18 cellular contexts compared by ENCODE assay signal in the genomic region with DNA sequence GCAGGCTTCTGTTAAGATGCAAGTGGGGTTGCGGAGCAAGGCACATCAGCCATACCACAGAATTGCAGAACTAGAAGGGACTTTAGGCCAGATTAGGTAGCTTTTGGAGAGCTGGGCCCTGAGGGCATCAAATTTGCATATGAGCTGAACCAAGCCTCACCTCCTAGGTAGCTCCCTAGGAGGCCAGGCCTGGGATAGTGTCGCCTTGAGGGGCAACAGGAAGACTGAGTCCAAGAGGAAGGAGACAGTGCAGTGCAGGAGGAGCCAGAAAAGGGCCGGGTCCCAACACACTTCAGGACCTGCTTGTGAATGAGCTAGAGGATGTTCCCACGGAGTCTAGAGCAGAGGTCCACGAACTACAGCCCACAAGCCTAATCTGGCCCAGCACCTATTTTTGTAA.
"Had no signal": no experiment of that assay in that cellular context is flagged by ENCODE, and none has a peak within 500 bp of the region (broad histone marks: within the 10 kb centered on the region; RNA-seq: fewer than 3 reads in every experiment).

No MANE protein-coding gene starts in this region.

- ATAC-seq: activated CD4-positive, alpha-beta T cell treated with anti-CD3 and anti-CD28 coated beads for 36 hours; stimulated activated naive B cell treated with anti-CD40 and anti-IgM and Interleukin-4, amounts not matched to agents 10 μg/mL and 1 μg/mL and 100 μg/mL, for 72 hours had no signal

- H3K4me3 ChIP-seq: hepatocyte, lung, right lobe of liver, tibial nerve, vagina had no signal

- H3K27me3 ChIP-seq: hepatocyte, right lobe of liver, tibial nerve, vagina had no signal

- DNase-seq: activated CD4-positive, alpha-beta memory T cell treated with anti-CD3 and anti-CD28 coated beads for 36 hours; activated CD4-positive, alpha-beta T cell treated with anti-CD3 and anti-CD28 coated beads for 36 hours; activated naive CD8-positive, alpha-beta T cell treated with anti-CD3 and anti-CD28 coated beads for 36 hours; activated T-cell treated with anti-CD3 and anti-CD28 coated beads for 4 hours; amniotic stem cell; cortex of kidney; effector CD4-positive, alpha-beta T cell; left colon; midbrain; right lobe of liver; stimulated activated naive B cell treated with anti-CD40 and anti-IgM and Interleukin-4, amounts not matched to agents 10 μg/mL and 1 μg/mL and 100 μg/mL, for 72 hours; SW 1271; T-helper 2 cell had no signal

- H3K36me3 ChIP-seq: right lobe of liver, tibial nerve, vagina had no signal

- H3K9me3 ChIP-seq: right lobe of liver, vagina had no signal

- H3K27ac ChIP-seq: hepatocyte, right lobe of liver, tibial nerve, vagina, VCaP had no signal

- H3K4me1 ChIP-seq: vagina had no signal
